In genomic region chr1:215845224-215845902, GRCh38 we compare ENCODE assay signal across 13 cellular contexts.
DNase-seq lines count a peak whose midpoint lies in the region; ATAC-seq and TF ChIP-seq lines count a peak whose summit lies in the region.
"Had no signal": no experiment of that assay in that cellular context is flagged by ENCODE, and none has a peak within 500 bp of the region (broad histone marks: within the 10 kb centered on the region; RNA-seq: fewer than 3 reads in every experiment).

No MANE protein-coding gene starts in this region.

- no peak for TF ChIP-seq POLR2A in heart left ventricle (IDR thresholded peaks at IDR 0.05)

- no peak overlapping the region for H3K27ac ChIP-seq in heart left ventricle

- ATAC-seq in SK-N-SH treated with all-trans-retinoic acid at 6 μM for 48 hours (peak; percentile 98), heart left ventricle (no peak)
- ATAC-seq: stimulated activated memory B cell treated with anti-CD40 and anti-IgM and Interleukin-4, amounts not matched to agents 10 μg/mL and 1 μg/mL and 100 μg/mL, for 72 hours had no signal

- no peaks in the 10 kb centered on the region for H3K36me3 ChIP-seq in heart left ventricle
- H3K36me3 ChIP-seq: HAP-1 had no signal

- intact Hi-C loops in heart left ventricle (cut with DNase I), result no loop called here

- WGBS in heart left ventricle, 4 donors, result 72 to 81% (median 76%) methylated on average over 6 of the region's 6 CpGs

- H3K4me3 ChIP-seq in foreskin fibroblast (ENCODE audit: low read depth in 1 of 2, low read length in 2 of 2), result no peak overlapping the region
- H3K4me3 ChIP-seq in heart left ventricle, result no peak overlapping the region
- H3K4me3 ChIP-seq: HAP-1 had no signal

- peak; percentile 37 for DNase-seq in NOMO-1 treated with DMSO at 0.1 percent for 48 hours (lab: John Stamatoyannopoulos, UW; ENCODE audit: unreplicated experiment)
- DNase-seq in NOMO-1 treated with dmso at 0.1 percent for 144 hours (lab: John Stamatoyannopoulos, UW; ENCODE audit: unreplicated experiment), result no peak
- DNase-seq in foreskin fibroblast, result peak; percentile 10 to 54
- DNase-seq in superior temporal gyrus (ENCODE audit: extremely low spot score), result peak; percentile 17
- no peak for DNase-seq in heart left ventricle
- DNase-seq in NCI-H1105 (lab: John Stamatoyannopoulos, UW), result no peak
- no peak for DNase-seq in middle frontal gyrus (ENCODE audit: extremely low spot score, low spot score)
- DNase-seq: activated naive CD4-positive, alpha-beta T cell treated with anti-CD3 and anti-CD28 coated beads for 36 hours; AML-193; MM.1S had no signal

- H3K27me3 ChIP-seq in heart left ventricle, result no peaks in the 10 kb centered on the region

- TF ChIP-seq CTCF in foreskin fibroblast (IDR thresholded peaks at IDR 0.05; ENCODE audit: low read depth, low read length) (no peak), heart left ventricle (IDR thresholded peaks at IDR 0.05) (no peak)

- peaks cover 0 to 19% (median 2%) of the 10 kb centered on the region in 12 donors for H3K9me3 ChIP-seq in heart left ventricle
- H3K9me3 ChIP-seq: HAP-1 had no signal

- H3K4me1 ChIP-seq in heart left ventricle, result no peaks in the 10 kb centered on the region
- H3K4me1 ChIP-seq: HAP-1 had no signal

TF ChIP-seq in SK-N-SH treated with all-trans-retinoic acid at 6 μM for 48 hours, 23 proteins besides CTCF, POLR2A, EP300 and RAD21:
- TF ChIP-seq ISL1 (CRISPR knock-in tag; IDR thresholded peaks at IDR 0.05), result no peak
- TF ChIP-seq ZNF8 (CRISPR knock-in tag; IDR thresholded peaks at IDR 0.05), result no peak
- no peak for TF ChIP-seq ESRRG (CRISPR knock-in tag; IDR thresholded peaks at IDR 0.05)
- no peak for TF ChIP-seq TCF4 (CRISPR knock-in tag; IDR thresholded peaks at IDR 0.05; ENCODE audit: borderline replicate concordance)
- TF ChIP-seq CREB5 (CRISPR knock-in tag; IDR thresholded peaks at IDR 0.05; ENCODE audit: low read depth), result no peak
- TF ChIP-seq TOX (CRISPR knock-in tag; IDR thresholded peaks at IDR 0.05; ENCODE audit: borderline replicate concordance), result 0 out of 2 replicates have a peak, but pooled peaks have one; percentile 15

Comparison
In these comparisons a context has a peak if more than half of its experiments do, and no peak if none do; other contexts are left out.
1. DNase-seq: peak in NOMO-1 treated with DMSO at 0.1 percent for 48 hours (single experiment), foreskin fibroblast (2 of 2) and superior temporal gyrus (single experiment); none in NOMO-1 treated with dmso at 0.1 percent for 144 hours (single experiment), heart left ventricle (0 of 5), NCI-H1105 (single experiment) and middle frontal gyrus (single experiment).